In the genomic region with DNA sequence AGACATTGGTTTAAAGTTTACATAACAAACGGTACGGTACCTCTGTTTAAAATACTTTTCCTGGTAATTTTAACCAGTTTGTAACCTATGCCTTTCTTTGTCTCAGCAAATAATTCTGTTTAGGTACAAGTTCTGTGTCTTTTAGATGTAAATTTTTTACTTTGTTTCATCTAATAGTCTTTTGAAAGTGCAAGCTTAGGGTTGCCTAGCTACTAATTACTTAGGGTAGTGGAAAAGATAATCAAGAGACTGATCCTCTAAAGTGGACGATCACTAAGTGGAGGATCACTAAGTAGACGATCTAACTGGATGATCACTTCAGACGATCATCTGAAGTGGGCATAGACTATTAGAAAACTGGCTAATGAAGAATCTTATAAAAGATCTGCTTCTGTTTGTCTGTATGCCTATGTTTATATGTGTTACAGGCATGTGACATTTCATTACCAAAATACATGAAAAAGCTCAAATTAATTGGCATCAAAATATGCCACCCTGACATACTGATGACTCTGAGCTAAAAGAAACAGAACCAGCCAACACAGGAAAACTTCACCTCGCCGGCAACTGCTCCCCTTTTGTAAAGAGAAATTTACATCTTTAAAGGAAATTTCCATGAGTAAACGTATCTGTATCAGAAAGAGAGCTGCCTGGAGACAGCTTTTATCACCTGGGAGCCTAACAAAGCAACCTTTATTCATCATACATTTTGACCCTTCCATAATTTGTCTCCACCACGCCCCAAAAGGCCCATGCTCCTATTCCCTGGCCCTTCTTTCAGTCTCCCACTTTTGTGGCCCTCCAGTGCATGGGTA, we compare ENCODE assay signal across 1 cellular context.
TF ChIP-seq lines count a peak whose summit lies in the region.

No MANE protein-coding gene starts in this region.

TF ChIP-seq in GM12878, 131 proteins besides CTCF, POLR2A, EP300 and RAD21:
- no peak for TF ChIP-seq RAD51 (IDR thresholded peaks at IDR 0.05)
- no peak for TF ChIP-seq BCL3 (IDR thresholded peaks at IDR 0.05; ENCODE audit: borderline replicate concordance, insufficient read depth, low read depth, low read length, poor library complexity, severe bottlenecking)
- TF ChIP-seq RB1 (IDR thresholded peaks at IDR 0.05; ENCODE audit: borderline replicate concordance) = no peak
- TF ChIP-seq, protein P1, sequence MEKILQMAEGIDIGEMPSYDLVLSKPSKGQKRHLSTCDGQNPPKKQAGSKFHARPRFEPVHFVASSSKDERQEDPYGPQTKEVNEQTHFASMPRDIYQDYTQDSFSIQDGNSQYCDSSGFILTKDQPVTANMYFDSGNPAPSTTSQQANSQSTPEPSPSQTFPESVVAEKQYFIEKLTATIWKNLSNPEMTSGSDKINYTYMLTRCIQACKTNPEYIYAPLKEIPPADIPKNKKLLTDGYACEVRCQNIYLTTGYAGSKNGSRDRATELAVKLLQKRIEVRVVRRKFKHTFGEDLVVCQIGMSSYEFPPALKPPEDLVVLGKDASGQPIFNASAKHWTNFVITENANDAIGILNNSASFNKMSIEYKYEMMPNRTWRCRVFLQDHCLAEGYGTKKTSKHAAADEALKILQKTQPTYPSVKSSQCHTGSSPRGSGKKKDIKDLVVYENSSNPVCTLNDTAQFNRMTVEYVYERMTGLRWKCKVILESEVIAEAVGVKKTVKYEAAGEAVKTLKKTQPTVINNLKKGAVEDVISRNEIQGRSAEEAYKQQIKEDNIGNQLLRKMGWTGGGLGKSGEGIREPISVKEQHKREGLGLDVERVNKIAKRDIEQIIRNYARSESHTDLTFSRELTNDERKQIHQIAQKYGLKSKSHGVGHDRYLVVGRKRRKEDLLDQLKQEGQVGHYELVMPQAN (conservative IDR thresholded peaks at IDR 0.05) = no peak
- TF ChIP-seq PKNOX1 (IDR thresholded peaks at IDR 0.05) = no peak
- no peak for TF ChIP-seq ESRRA (IDR thresholded peaks at IDR 0.05; ENCODE audit: low read length)
- no peak for TF ChIP-seq SMARCA5 (IDR thresholded peaks at IDR 0.05)
- TF ChIP-seq FOXK2 (IDR thresholded peaks at IDR 0.05) = no peak
- TF ChIP-seq, protein P2, sequence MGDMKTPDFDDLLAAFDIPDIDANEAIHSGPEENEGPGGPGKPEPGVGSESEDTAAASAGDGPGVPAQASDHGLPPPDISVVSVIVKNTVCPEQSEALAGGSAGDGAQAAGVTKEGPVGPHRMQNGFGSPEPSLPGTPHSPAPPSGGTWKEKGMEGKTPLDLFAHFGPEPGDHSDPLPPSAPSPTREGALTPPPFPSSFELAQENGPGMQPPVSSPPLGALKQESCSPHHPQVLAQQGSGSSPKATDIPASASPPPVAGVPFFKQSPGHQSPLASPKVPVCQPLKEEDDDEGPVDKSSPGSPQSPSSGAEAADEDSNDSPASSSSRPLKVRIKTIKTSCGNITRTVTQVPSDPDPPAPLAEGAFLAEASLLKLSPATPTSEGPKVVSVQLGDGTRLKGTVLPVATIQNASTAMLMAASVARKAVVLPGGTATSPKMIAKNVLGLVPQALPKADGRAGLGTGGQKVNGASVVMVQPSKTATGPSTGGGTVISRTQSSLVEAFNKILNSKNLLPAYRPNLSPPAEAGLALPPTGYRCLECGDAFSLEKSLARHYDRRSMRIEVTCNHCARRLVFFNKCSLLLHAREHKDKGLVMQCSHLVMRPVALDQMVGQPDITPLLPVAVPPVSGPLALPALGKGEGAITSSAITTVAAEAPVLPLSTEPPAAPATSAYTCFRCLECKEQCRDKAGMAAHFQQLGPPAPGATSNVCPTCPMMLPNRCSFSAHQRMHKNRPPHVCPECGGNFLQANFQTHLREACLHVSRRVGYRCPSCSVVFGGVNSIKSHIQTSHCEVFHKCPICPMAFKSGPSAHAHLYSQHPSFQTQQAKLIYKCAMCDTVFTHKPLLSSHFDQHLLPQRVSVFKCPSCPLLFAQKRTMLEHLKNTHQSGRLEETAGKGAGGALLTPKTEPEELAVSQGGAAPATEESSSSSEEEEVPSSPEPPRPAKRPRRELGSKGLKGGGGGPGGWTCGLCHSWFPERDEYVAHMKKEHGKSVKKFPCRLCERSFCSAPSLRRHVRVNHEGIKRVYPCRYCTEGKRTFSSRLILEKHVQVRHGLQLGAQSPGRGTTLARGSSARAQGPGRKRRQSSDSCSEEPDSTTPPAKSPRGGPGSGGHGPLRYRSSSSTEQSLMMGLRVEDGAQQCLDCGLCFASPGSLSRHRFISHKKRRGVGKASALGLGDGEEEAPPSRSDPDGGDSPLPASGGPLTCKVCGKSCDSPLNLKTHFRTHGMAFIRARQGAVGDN (IDR thresholded peaks at IDR 0.05) = no peak
- TF ChIP-seq RFX5 (IDR thresholded peaks at IDR 0.05; ENCODE audit: low read depth, low read length) = no peak
- no peak for TF ChIP-seq CHD1 (IDR thresholded peaks at IDR 0.05; ENCODE audit: low read depth, low read length)
- no peak for TF ChIP-seq CBX3 (IDR thresholded peaks at IDR 0.05; ENCODE audit: borderline replicate concordance, low read depth)
- TF ChIP-seq PBX3 (IDR thresholded peaks at IDR 0.05; ENCODE audit: insufficient replicate concordance, low read depth, low read length) = no peak
- TF ChIP-seq, protein P3, sequence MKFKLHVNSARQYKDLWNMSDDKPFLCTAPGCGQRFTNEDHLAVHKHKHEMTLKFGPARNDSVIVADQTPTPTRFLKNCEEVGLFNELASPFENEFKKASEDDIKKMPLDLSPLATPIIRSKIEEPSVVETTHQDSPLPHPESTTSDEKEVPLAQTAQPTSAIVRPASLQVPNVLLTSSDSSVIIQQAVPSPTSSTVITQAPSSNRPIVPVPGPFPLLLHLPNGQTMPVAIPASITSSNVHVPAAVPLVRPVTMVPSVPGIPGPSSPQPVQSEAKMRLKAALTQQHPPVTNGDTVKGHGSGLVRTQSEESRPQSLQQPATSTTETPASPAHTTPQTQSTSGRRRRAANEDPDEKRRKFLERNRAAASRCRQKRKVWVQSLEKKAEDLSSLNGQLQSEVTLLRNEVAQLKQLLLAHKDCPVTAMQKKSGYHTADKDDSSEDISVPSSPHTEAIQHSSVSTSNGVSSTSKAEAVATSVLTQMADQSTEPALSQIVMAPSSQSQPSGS (IDR thresholded peaks at IDR 0.05; ENCODE audit: low read length) = no peak
- TF ChIP-seq NFXL1 (IDR thresholded peaks at IDR 0.05; ENCODE audit: borderline replicate concordance) = no peak
- TF ChIP-seq MXI1 (IDR thresholded peaks at IDR 0.05; ENCODE audit: low read depth, low read length) = no peak
- TF ChIP-seq NFYA (IDR thresholded peaks at IDR 0.05; ENCODE audit: borderline replicate concordance, low read depth, low read length) = no peak
